ENCODE assay signal across 1 cellular context in the genomic region with DNA sequence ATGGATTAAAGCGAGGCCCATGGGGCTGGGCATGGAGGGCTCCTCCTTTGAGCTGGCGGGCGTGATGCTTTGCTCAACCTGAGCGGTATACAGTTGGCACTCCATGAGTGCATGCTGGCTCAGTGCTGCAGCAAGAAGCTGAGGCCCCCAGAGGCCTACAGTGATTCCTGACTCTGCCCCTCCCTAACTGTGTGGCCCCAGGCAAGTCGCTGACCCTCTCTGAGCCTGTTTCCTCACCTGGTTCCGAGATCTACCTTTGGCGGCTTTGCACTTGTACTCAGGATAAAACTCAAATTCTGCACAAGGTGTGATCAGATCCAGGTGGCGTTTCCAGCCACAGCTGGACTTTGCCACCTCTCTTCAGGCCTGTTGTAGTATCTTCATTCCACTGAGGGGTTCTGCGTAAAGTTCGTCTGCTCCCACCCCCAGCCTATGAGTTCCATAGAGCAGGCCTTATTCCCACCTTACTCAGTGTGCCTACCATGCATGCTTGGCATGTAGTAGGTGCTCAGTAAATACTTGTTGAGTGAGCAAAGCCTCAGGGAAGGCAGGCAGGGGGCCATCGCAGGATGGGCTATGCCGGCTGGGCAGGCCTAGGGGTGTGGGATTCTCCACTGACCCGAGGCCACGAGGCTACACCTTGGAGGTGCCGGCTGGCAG.
A peak's percentile ranks its signal among the peaks of the same experiment; 100 is the strongest.
TF ChIP-seq lines count a peak whose summit lies in the region.

No MANE protein-coding gene starts in this region.

TF ChIP-seq in HEK293, 187 proteins besides CTCF, POLR2A, EP300 and RAD21 (continued from another document):
- TF ChIP-seq, protein P1, sequence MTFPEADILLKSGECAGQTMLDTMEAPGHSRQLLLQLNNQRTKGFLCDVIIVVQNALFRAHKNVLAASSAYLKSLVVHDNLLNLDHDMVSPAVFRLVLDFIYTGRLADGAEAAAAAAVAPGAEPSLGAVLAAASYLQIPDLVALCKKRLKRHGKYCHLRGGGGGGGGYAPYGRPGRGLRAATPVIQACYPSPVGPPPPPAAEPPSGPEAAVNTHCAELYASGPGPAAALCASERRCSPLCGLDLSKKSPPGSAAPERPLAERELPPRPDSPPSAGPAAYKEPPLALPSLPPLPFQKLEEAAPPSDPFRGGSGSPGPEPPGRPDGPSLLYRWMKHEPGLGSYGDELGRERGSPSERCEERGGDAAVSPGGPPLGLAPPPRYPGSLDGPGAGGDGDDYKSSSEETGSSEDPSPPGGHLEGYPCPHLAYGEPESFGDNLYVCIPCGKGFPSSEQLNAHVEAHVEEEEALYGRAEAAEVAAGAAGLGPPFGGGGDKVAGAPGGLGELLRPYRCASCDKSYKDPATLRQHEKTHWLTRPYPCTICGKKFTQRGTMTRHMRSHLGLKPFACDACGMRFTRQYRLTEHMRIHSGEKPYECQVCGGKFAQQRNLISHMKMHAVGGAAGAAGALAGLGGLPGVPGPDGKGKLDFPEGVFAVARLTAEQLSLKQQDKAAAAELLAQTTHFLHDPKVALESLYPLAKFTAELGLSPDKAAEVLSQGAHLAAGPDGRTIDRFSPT (tag by site-specific recombination; IDR thresholded peaks at IDR 0.05) = no peak
- no peak for TF ChIP-seq KLF1 (tag by site-specific recombination; IDR thresholded peaks at IDR 0.05)
- peak; percentile 55; the same call in 1 of the 2 replicates for TF ChIP-seq ZNF768 (tag by site-specific recombination; IDR thresholded peaks at IDR 0.05)
- peak; percentile 99 for TF ChIP-seq ZNF664 (tag by site-specific recombination; IDR thresholded peaks at IDR 0.05)
- no peak for TF ChIP-seq ZNF76 (tag by site-specific recombination; IDR thresholded peaks at IDR 0.05; ENCODE audit: borderline replicate concordance, low read depth)
